3 cellular contexts compared by ENCODE assay signal in the genomic region with DNA sequence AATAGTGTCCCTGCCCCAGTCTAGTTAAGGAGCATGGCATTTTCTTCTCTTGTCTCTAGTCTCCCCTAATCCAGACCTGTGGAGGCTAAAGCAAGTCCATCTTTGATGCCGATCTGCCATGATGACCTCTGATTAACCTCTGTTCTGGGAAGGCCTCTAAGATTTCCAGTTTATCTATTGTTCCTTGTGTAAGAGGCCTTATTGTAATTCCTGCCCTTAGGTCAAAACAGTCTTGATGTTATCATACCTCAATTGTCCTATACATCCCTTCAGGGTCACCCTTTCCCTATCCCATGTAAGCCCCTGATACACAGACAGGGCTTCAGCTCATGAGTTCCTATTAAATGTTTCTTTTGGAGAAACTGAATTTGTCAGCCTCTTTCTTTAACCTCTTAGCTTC.
TF ChIP-seq lines count a peak whose summit lies in the region.

No MANE protein-coding gene starts in this region.

TF ChIP-seq in SK-N-SH treated with all-trans-retinoic acid at 6 μM for 48 hours, 23 proteins besides CTCF, POLR2A, EP300 and RAD21:
- TF ChIP-seq TOX (CRISPR knock-in tag; IDR thresholded peaks at IDR 0.05; ENCODE audit: borderline replicate concordance) (no peak), ZFP3 (CRISPR knock-in tag; IDR thresholded peaks at IDR 0.05) (peak; percentile 65; the same call in 1 of the 2 replicates)
TF ChIP-seq in SK-N-SH treated with all-trans-retinoic acid at 6 μM for 48 hours: peak in this region for 1.

TF ChIP-seq in SK-N-SH, 30 proteins besides CTCF, POLR2A, EP300 and RAD21:
- TF ChIP-seq MEF2A (IDR thresholded peaks at IDR 0.05; ENCODE audit: borderline replicate concordance, low read depth) (no peak), SMC3 (IDR thresholded peaks at IDR 0.05; ENCODE audit: low read depth, low read length) (no peak), GABPA (IDR thresholded peaks at IDR 0.05; ENCODE audit: low read depth) (no peak), NRF1 (IDR thresholded peaks at IDR 0.05; ENCODE audit: low read depth, low read length) (no peak)
- TF ChIP-seq, protein P1, sequence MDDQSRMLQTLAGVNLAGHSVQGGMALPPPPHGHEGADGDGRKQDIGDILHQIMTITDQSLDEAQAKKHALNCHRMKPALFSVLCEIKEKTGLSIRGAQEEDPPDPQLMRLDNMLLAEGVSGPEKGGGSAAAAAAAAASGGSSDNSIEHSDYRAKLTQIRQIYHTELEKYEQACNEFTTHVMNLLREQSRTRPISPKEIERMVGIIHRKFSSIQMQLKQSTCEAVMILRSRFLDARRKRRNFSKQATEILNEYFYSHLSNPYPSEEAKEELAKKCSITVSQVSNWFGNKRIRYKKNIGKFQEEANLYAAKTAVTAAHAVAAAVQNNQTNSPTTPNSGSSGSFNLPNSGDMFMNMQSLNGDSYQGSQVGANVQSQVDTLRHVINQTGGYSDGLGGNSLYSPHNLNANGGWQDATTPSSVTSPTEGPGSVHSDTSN (IDR thresholded peaks at IDR 0.05), result no peak
- TF ChIP-seq, protein P2, sequence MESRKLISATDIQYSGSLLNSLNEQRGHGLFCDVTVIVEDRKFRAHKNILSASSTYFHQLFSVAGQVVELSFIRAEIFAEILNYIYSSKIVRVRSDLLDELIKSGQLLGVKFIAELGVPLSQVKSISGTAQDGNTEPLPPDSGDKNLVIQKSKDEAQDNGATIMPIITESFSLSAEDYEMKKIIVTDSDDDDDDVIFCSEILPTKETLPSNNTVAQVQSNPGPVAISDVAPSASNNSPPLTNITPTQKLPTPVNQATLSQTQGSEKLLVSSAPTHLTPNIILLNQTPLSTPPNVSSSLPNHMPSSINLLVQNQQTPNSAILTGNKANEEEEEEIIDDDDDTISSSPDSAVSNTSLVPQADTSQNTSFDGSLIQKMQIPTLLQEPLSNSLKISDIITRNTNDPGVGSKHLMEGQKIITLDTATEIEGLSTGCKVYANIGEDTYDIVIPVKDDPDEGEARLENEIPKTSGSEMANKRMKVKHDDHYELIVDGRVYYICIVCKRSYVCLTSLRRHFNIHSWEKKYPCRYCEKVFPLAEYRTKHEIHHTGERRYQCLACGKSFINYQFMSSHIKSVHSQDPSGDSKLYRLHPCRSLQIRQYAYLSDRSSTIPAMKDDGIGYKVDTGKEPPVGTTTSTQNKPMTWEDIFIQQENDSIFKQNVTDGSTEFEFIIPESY (IDR thresholded peaks at IDR 0.05; ENCODE audit: borderline replicate concordance, low read depth), result no peak
- TF ChIP-seq, protein P3, sequence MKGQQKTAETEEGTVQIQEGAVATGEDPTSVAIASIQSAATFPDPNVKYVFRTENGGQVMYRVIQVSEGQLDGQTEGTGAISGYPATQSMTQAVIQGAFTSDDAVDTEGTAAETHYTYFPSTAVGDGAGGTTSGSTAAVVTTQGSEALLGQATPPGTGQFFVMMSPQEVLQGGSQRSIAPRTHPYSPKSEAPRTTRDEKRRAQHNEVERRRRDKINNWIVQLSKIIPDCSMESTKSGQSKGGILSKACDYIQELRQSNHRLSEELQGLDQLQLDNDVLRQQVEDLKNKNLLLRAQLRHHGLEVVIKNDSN (IDR thresholded peaks at IDR 0.05; ENCODE audit: borderline replicate concordance, low read depth), result no peak

TF ChIP-seq in K562, 482 proteins besides CTCF, POLR2A, EP300 and RAD21:
- TF ChIP-seq ZNF232 (CRISPR knock-in tag; IDR thresholded peaks at IDR 0.05) (no peak), ELF2 (CRISPR knock-in tag; IDR thresholded peaks at IDR 0.05) (no peak), ZNF212 (CRISPR knock-in tag; IDR thresholded peaks at IDR 0.05) (no peak), NUFIP1 (IDR thresholded peaks at IDR 0.05; ENCODE audit: partially characterized antibody) (no peak), ZBTB26 (CRISPR knock-in tag; IDR thresholded peaks at IDR 0.05) (no peak), ZNF124 (CRISPR knock-in tag; IDR thresholded peaks at IDR 0.05) (no peak), ZNF589 (CRISPR knock-in tag; IDR thresholded peaks at IDR 0.05; ENCODE audit: low read depth) (no peak), NR4A1 (CRISPR knock-in tag; IDR thresholded peaks at IDR 0.05) (no peak), NR4A1 (tag; IDR thresholded peaks at IDR 0.05) (peak; percentile 47; the same call in 1 of the 2 replicates), NR2C2 (CRISPR knock-in tag; IDR thresholded peaks at IDR 0.05) (no peak), NR2C2 (tag; IDR thresholded peaks at IDR 0.05) (peak; percentile 20; the same call in 1 of the 2 replicates), SOX6 (IDR thresholded peaks at IDR 0.05) (peak; percentile 91), PHF20 (IDR thresholded peaks at IDR 0.05; ENCODE audit: partially characterized antibody) (no peak), ESRRA (IDR thresholded peaks at IDR 0.05; ENCODE audit: borderline replicate concordance, low read depth) (peak; percentile 77), IRF9 (tag; IDR thresholded peaks at IDR 0.05) (no peak), ARID1B (IDR thresholded peaks at IDR 0.05) (0 out of 2 replicates have a peak, but pooled peaks have one; percentile 25), LEF1 (IDR thresholded peaks at IDR 0.05) (no peak), CBFA2T3 (IDR thresholded peaks at IDR 0.05) (peak; percentile 25; the same call in 1 of the 2 replicates), ZNF780A (CRISPR knock-in tag; IDR thresholded peaks at IDR 0.05) (no peak), KDM1A (IDR thresholded peaks at IDR 0.05) (peak; percentile 54 to 74; a peak in 3 of 4 replicates), ZNF668 (CRISPR knock-in tag; IDR thresholded peaks at IDR 0.05) (no peak)
- TF ChIP-seq, protein P4, sequence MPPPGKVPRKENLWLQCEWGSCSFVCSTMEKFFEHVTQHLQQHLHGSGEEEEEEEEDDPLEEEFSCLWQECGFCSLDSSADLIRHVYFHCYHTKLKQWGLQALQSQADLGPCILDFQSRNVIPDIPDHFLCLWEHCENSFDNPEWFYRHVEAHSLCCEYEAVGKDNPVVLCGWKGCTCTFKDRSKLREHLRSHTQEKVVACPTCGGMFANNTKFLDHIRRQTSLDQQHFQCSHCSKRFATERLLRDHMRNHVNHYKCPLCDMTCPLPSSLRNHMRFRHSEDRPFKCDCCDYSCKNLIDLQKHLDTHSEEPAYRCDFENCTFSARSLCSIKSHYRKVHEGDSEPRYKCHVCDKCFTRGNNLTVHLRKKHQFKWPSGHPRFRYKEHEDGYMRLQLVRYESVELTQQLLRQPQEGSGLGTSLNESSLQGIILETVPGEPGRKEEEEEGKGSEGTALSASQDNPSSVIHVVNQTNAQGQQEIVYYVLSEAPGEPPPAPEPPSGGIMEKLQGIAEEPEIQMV (tag; conservative IDR thresholded peaks at IDR 0.05; ENCODE audit: low read depth), result no peak
